1 cellular context compared by ENCODE assay signal in the genomic region with DNA sequence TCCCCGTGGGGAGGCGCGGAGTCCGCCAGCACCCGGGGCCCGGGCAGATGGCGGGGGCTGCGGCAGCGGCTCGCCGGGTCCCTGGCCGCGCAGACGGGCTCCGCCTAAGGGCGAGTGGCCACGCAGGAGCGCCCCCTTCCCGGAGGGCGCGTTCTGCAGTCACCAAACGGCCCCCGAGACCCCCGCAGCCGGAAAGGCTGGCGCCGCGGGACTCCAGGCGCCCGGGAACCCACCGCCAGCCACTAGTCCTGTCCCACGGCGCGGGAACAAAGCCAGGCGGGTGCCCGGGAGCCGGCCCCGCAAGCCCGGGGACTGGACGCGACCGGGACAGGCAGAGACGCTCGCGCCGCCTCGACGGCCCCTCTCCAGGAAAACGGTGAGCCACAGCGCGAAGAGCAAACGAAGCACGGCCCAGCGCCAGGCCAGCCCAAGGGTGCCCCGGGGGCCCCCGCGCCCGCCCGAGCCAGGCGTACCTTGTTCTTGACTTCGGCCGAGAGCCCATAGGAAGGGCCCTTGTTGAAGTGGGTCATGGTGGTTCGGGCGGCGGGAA.
TF ChIP-seq lines count a peak whose summit lies in the region.

No MANE protein-coding gene starts in this region.

TF ChIP-seq in HepG2, 621 proteins besides CTCF, POLR2A, EP300 and RAD21 (continued from another document):
- TF ChIP-seq ZNF44 (CRISPR knock-in tag; IDR thresholded peaks at IDR 0.05) (no peak), ZNF333 (CRISPR knock-in tag; IDR thresholded peaks at IDR 0.05; ENCODE audit: borderline replicate concordance) (no peak; the same call in 1 of the 2 replicates)
